ENCODE assay signal across 24 cellular contexts in genomic region chr6:69303382-69303781, GRCh38.
DNase-seq lines count a peak whose midpoint lies in the region; ATAC-seq, FAIRE-seq and TF ChIP-seq lines count a peak whose summit lies in the region.
"Had no signal": no experiment of that assay in that cellular context is flagged by ENCODE, and none has a peak within 500 bp of the region (broad histone marks: within the 10 kb centered on the region; RNA-seq: fewer than 3 reads in every experiment).

No MANE protein-coding gene starts in this region.

- H2AFZ ChIP-seq in HepG2 (ENCODE audit: low read length): no peak overlapping the region
- no peak overlapping the region for H2AFZ ChIP-seq in hepatocyte

- WGBS in HepG2 (ENCODE audit: low lambda C conversion rate): 5% methylated on average over 2 of the region's 2 CpGs
- 62% methylated on average over 2 of the region's 2 CpGs for WGBS in right lobe of liver (ENCODE audit: insufficient coverage, low coverage, low lambda C conversion rate, missing lambda C conversion rate)
- 83 to 85% (median 83%) methylated on average over 2 of the region's 2 CpGs for WGBS in adrenal gland, 4 donors
- WGBS in hepatocyte (ENCODE audit: low lambda C conversion rate, missing lambda C conversion rate): 94% methylated on average over 2 of the region's 2 CpGs

- no peak overlapping the region for H3K27ac ChIP-seq in HepG2 (ENCODE audit: extremely low read length, insufficient read depth, low read length)
- no peak overlapping the region for H3K27ac ChIP-seq in right lobe of liver
- peak overlapping the region; percentile 90 for H3K27ac ChIP-seq in WERI-Rb-1
- H3K27ac ChIP-seq in adrenal gland: no peak overlapping the region
- H3K27ac ChIP-seq in hepatocyte: no peak overlapping the region
- H3K27ac ChIP-seq: 22Rv1, BLaER1 had no signal

- CTCF ChIA-PET in HepG2 (lab: Yijun Ruan, JAX; ENCODE audit: low intra/inter-chr PET ratio, low total read pairs): no interaction called here

- H3K4me3 ChIP-seq in HepG2 (replicated peaks in 1 of 3; ENCODE audit: insufficient read depth in 1 of 3, low read depth in 2 of 3, low read length in 3 of 3) (no peak overlapping the region), right lobe of liver (no peak overlapping the region), WERI-Rb-1 (ENCODE audit: low read depth, low read length) (no peak overlapping the region), adrenal gland (no peak overlapping the region), hepatocyte (no peak overlapping the region)
- H3K4me3 ChIP-seq: BLaER1, GM12878 had no signal

- DNase-seq in HepG2 (ENCODE audit: low spot score): no peak
- no peak for DNase-seq in right lobe of liver
- no peak for DNase-seq in WERI-Rb-1
- no peak for DNase-seq in adrenal gland
- DNase-seq in hepatocyte (ENCODE audit: low spot score): no peak
- DNase-seq: ACHN; BE2C; C1 segment of cervical spinal cord; CD4-positive, alpha-beta memory T cell; CD4-positive, CD25-positive, alpha-beta regulatory T cell; CD8-positive, alpha-beta memory T cell; COR-L47; DMS 273 treated with DMSO at 0.1 percent for 48 hours; DMS153; DMS53; DMS79; DND-41; EL; GDM1 had no signal

- H3K9me3 ChIP-seq in HepG2 (ENCODE audit: low read length) (no peaks in the 10 kb centered on the region), right lobe of liver (no peaks in the 10 kb centered on the region), WERI-Rb-1 (ENCODE audit: severe bottlenecking) (no peaks in the 10 kb centered on the region), adrenal gland (replicated peaks in 1 of 3) (no peaks in the 10 kb centered on the region), hepatocyte (ENCODE audit: low read depth) (no peaks in the 10 kb centered on the region)
- H3K9me3 ChIP-seq: BE2C, BLaER1 had no signal

- H3K79me2 ChIP-seq in HepG2 (ENCODE audit: insufficient read depth, low read length): no peaks in the 10 kb centered on the region
- no peaks in the 10 kb centered on the region for H3K79me2 ChIP-seq in hepatocyte

- intact Hi-C loops in HepG2 (cut with micrococcal nuclease; ENCODE audit: unreplicated experiment): no loop called here
- intact Hi-C loops in right lobe of liver (cut with DNase I): no loop called here
- intact Hi-C loops in adrenal gland (cut with DNase I): no loop called here

- H3K4me1 ChIP-seq in HepG2 (ENCODE audit: insufficient read depth, low read length) (no peaks in the 10 kb centered on the region), right lobe of liver (no peaks in the 10 kb centered on the region), adrenal gland (replicated peaks in 1 of 2) (no peaks in the 10 kb centered on the region), hepatocyte (ENCODE audit: insufficient read depth) (no peaks in the 10 kb centered on the region)
- H3K4me1 ChIP-seq: BE2C, BLaER1 had no signal

- H3K4me2 ChIP-seq in HepG2 (ENCODE audit: low read depth, low read length) (no peak overlapping the region), hepatocyte (no peak overlapping the region)
- H3K4me2 ChIP-seq: BLaER1 had no signal

- H4K20me1 ChIP-seq in HepG2 (ENCODE audit: insufficient read depth, low read length) (no peaks in the 10 kb centered on the region), hepatocyte (ENCODE audit: insufficient read depth, poor library complexity, severe bottlenecking) (no peaks in the 10 kb centered on the region)
- H4K20me1 ChIP-seq: BLaER1 had no signal

- POLR2A ChIA-PET in HepG2 (lab: Yijun Ruan, JAX): no interaction called here

- H3K9me2 ChIP-seq in hepatocyte (replicated peaks; ENCODE audit: insufficient read depth): no peaks in the 10 kb centered on the region

- H3K9ac ChIP-seq in HepG2 (ENCODE audit: insufficient read depth, low read depth, low read length): no peak overlapping the region
- H3K9ac ChIP-seq: BLaER1 had no signal

- no peak for TF ChIP-seq EP300 in HepG2 (IDR thresholded peaks at IDR 0.05; ENCODE audit: low read depth in 2 of 2, low read length in 2 of 2)
- no peak for TF ChIP-seq EP300 in HepG2 (CRISPR knock-in tag; IDR thresholded peaks at IDR 0.05; ENCODE audit: borderline replicate concordance)

- in situ Hi-C loops in HepG2 (cut with HindIII; ENCODE audit: extremely low pct_ligation_motif_present, low pct_unique_long_range_greater_than_20kb): no loop called here

- no peak for ATAC-seq in HepG2
- ATAC-seq in right lobe of liver: no peak
- ATAC-seq: GM12878 had no signal

- TF ChIP-seq CTCF in HepG2 (CRISPR knock-in tag; IDR thresholded peaks at IDR 0.05): no peak
- no peak for TF ChIP-seq CTCF in right lobe of liver (IDR thresholded peaks at IDR 0.05)
- no peak for TF ChIP-seq CTCF in WERI-Rb-1 (IDR thresholded peaks at IDR 0.05; ENCODE audit: low read depth, low read length)
- no peak for TF ChIP-seq CTCF in adrenal gland (IDR thresholded peaks at IDR 0.05)
- TF ChIP-seq CTCF in hepatocyte (IDR thresholded peaks at IDR 0.05; ENCODE audit: poor library complexity): no peak

- no peaks in the 10 kb centered on the region for H3K27me3 ChIP-seq in HepG2 (ENCODE audit: control insufficient read depth in 1 of 2, insufficient read depth in 2 of 2, low read length in 2 of 2)
- no peaks in the 10 kb centered on the region for H3K27me3 ChIP-seq in right lobe of liver
- H3K27me3 ChIP-seq in WERI-Rb-1 (ENCODE audit: insufficient read depth, low read depth, severe bottlenecking): no peaks in the 10 kb centered on the region
- no peaks in the 10 kb centered on the region for H3K27me3 ChIP-seq in adrenal gland
- no peaks in the 10 kb centered on the region for H3K27me3 ChIP-seq in hepatocyte
- H3K27me3 ChIP-seq: BE2C, BLaER1 had no signal

- H3K36me3 ChIP-seq in HepG2 (replicated peaks in 1 of 2; ENCODE audit: control insufficient read depth in 1 of 2, insufficient read depth in 2 of 2, low read length in 2 of 2): no peaks in the 10 kb centered on the region
- H3K36me3 ChIP-seq in right lobe of liver: no peaks in the 10 kb centered on the region
- no peaks in the 10 kb centered on the region for H3K36me3 ChIP-seq in WERI-Rb-1
- no peaks in the 10 kb centered on the region for H3K36me3 ChIP-seq in adrenal gland (replicated peaks in 1 of 2)
- H3K36me3 ChIP-seq in hepatocyte (replicated peaks; ENCODE audit: insufficient read depth, low read depth): no peaks in the 10 kb centered on the region
- H3K36me3 ChIP-seq: BE2C, BLaER1 had no signal

- no peak for TF ChIP-seq RAD21 in HepG2 (CRISPR knock-in tag; IDR thresholded peaks at IDR 0.05)

- no TSS peak for BruUV-seq in HepG2 (replicated peaks; lab: Mats Ljungman, UMichigan)

- TF ChIP-seq POLR2A in HepG2 (IDR thresholded peaks at IDR 0.05; ENCODE audit: insufficient read depth in 1 of 2, low read depth in 2 of 2, low read length in 2 of 2) (no peak), right lobe of liver (IDR thresholded peaks at IDR 0.05) (no peak), adrenal gland (IDR thresholded peaks at IDR 0.05) (no peak)

- no peak for FAIRE-seq in HepG2 (lab: Jason Lieb, UNC)
- FAIRE-seq: GM12878, GM12892, GM18507 had no signal

TF ChIP-seq in HepG2, 621 proteins besides CTCF, POLR2A, EP300 and RAD21:
- TF ChIP-seq MAFF (IDR thresholded peaks at IDR 0.05; ENCODE audit: low read depth, low read length): peak; percentile 60; the same call in 1 of the 2 replicates
- no peak for TF ChIP-seq ZBTB7A (CRISPR knock-in tag; IDR thresholded peaks at IDR 0.05)
- TF ChIP-seq MAFK (conservative IDR thresholded peaks at IDR 0.05 in 1 of 2, IDR thresholded peaks at IDR 0.05 in 1 of 2; ENCODE audit: low read length in 2 of 2): peak; percentile 65 to 78
TF ChIP-seq in HepG2: peak in this region for 2.
